ENCODE assay signal across 30 cellular contexts in the genomic region with DNA sequence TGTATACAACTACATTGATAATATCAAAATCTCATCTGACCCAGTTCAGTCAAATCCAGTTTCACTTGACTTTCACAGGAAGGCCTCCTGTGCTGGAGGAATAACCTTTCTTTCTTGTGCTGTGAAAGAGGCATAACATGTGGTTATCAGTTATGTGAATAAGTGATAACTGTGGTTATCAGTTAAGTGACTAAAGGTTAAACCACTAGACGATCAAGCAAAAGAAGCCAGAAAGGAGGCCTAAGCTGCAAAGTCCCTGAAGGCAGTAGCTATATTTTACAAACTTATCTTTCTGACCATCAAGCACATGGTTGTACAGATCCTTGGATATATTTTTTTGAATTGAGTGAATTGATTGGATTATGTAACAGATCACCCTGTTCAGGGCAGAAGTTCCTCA.
"Had no signal": no experiment of that assay in that cellular context is flagged by ENCODE, and none has a peak within 500 bp of the region (broad histone marks: within the 10 kb centered on the region; RNA-seq: fewer than 3 reads in every experiment).

No MANE protein-coding gene starts in this region.

- H3K27ac ChIP-seq: adrenal gland, body of pancreas, colonic mucosa had no signal

- H3K4me3 Mint-ChIP-seq: activated CD4-positive, alpha-beta memory T cell treated with anti-CD3 and anti-CD28 coated beads for 36 hours; activated CD4-positive, alpha-beta T cell treated with anti-CD3 and anti-CD28 coated beads for 36 hours; activated CD4-positive, alpha-beta T cell treated with anti-CD3 and anti-CD28 coated beads, Interleukin-2, amount 10 ng/mL, durations not matched to agents 24 days and 14 days; activated CD8-positive, alpha-beta memory T cell treated with anti-CD3 and anti-CD28 coated beads, Interleukin-2, amount 10 ng/mL, durations not matched to agents 7 days and 5 days; activated CD8-positive, alpha-beta T cell treated with anti-CD3 and anti-CD28 coated beads, Interleukin-2, amount 10 ng/mL, durations not matched to agents 7 days and 5 days; activated naive CD4-positive, alpha-beta T cell treated with anti-CD3 and anti-CD28 coated beads for 36 hours; activated naive CD4-positive, alpha-beta T cell treated with anti-CD3 and anti-CD28 coated beads, Interleukin-2, amount 50 U/mL, for 24 hours; activated naive CD8-positive, alpha-beta T cell treated with anti-CD3 and anti-CD28 coated beads for 36 hours; activated naive CD8-positive, alpha-beta T cell treated with anti-CD3 and anti-CD28 coated beads, Interleukin-2, amount 50 U/mL, for 24 hours; activated T-helper 1 cell treated with anti-CD3 and anti-CD28 coated beads, Interleukin-12 subunit alpha, Interleukin-12 subunit beta, Interleukin-2, Interleukin-4 antibody, amounts not matched to agents 30 ng/mL and 10 ng/mL and 1 ng/mL, durations not matched to agents 14 hours and 24 hours and 36 hours had no signal

- H3K36me3 Mint-ChIP-seq: activated CD4-positive, alpha-beta memory T cell treated with anti-CD3 and anti-CD28 coated beads for 36 hours; activated CD8-positive, alpha-beta memory T cell treated with anti-CD3 and anti-CD28 coated beads, Interleukin-2, amount 10 ng/mL, durations not matched to agents 7 days and 5 days; activated naive CD4-positive, alpha-beta T cell treated with anti-CD3 and anti-CD28 coated beads, Interleukin-2, amount 50 U/mL, for 24 hours; activated naive CD8-positive, alpha-beta T cell treated with anti-CD3 and anti-CD28 coated beads for 36 hours had no signal

- H3K27ac Mint-ChIP-seq: activated CD4-positive, alpha-beta memory T cell treated with anti-CD3 and anti-CD28 coated beads for 36 hours; activated CD4-positive, alpha-beta T cell treated with anti-CD3 and anti-CD28 coated beads for 36 hours; activated CD4-positive, alpha-beta T cell treated with anti-CD3 and anti-CD28 coated beads, Interleukin-2, amount 10 ng/mL, durations not matched to agents 24 days and 14 days; activated CD8-positive, alpha-beta memory T cell treated with anti-CD3 and anti-CD28 coated beads, Interleukin-2, amount 10 ng/mL, durations not matched to agents 7 days and 5 days; activated CD8-positive, alpha-beta T cell treated with anti-CD3 and anti-CD28 coated beads, Interleukin-2, amount 10 ng/mL, durations not matched to agents 7 days and 5 days; activated naive CD4-positive, alpha-beta T cell treated with anti-CD3 and anti-CD28 coated beads for 36 hours; activated naive CD4-positive, alpha-beta T cell treated with anti-CD3 and anti-CD28 coated beads, Interleukin-2, amount 50 U/mL, for 24 hours; activated naive CD8-positive, alpha-beta T cell treated with anti-CD3 and anti-CD28 coated beads for 36 hours; activated naive CD8-positive, alpha-beta T cell treated with anti-CD3 and anti-CD28 coated beads, Interleukin-2, amount 50 U/mL, for 24 hours; activated T-helper 1 cell treated with anti-CD3 and anti-CD28 coated beads, Interleukin-12 subunit alpha, Interleukin-12 subunit beta, Interleukin-2, Interleukin-4 antibody, amounts not matched to agents 30 ng/mL and 10 ng/mL and 1 ng/mL, durations not matched to agents 14 hours and 24 hours and 36 hours; activated T-helper 2 cell treated with anti-CD3 and anti-CD28 coated beads, Interferon-gamma antibody, Interleukin-2, Interleukin-4, amounts not matched to agents 10 μg/mL and 5 μg/mL and 100 μg/mL, durations not matched to agents 14 hours and 24 hours and 36 hours had no signal

- H3K27me3 Mint-ChIP-seq: activated CD4-positive, alpha-beta memory T cell treated with anti-CD3 and anti-CD28 coated beads for 36 hours; activated CD4-positive, alpha-beta T cell treated with anti-CD3 and anti-CD28 coated beads for 36 hours; activated CD4-positive, alpha-beta T cell treated with anti-CD3 and anti-CD28 coated beads, Interleukin-2, amount 10 ng/mL, durations not matched to agents 24 days and 14 days; activated CD8-positive, alpha-beta memory T cell treated with anti-CD3 and anti-CD28 coated beads, Interleukin-2, amount 10 ng/mL, durations not matched to agents 7 days and 5 days; activated naive CD4-positive, alpha-beta T cell treated with anti-CD3 and anti-CD28 coated beads, Interleukin-2, amount 50 U/mL, for 24 hours; activated naive CD8-positive, alpha-beta T cell treated with anti-CD3 and anti-CD28 coated beads for 36 hours; activated naive CD8-positive, alpha-beta T cell treated with anti-CD3 and anti-CD28 coated beads, Interleukin-2, amount 50 U/mL, for 24 hours had no signal

- H3K9me3 ChIP-seq: adrenal gland, body of pancreas, colonic mucosa had no signal

- ATAC-seq: activated CD4-positive, alpha-beta T cell treated with anti-CD3 and anti-CD28 coated beads for 36 hours; activated CD8-positive, alpha-beta memory T cell treated with anti-CD3 and anti-CD28 coated beads, Interleukin-2, amount 10 ng/mL, durations not matched to agents 7 days and 5 days; activated CD8-positive, alpha-beta T cell treated with anti-CD3 and anti-CD28 coated beads, Interleukin-2, amount 10 ng/mL, durations not matched to agents 7 days and 5 days; activated naive CD8-positive, alpha-beta T cell treated with anti-CD3 and anti-CD28 coated beads, Interleukin-2, amount 50 U/mL, for 24 hours; body of pancreas; esophagus mucosa had no signal

- H3K4me1 ChIP-seq: body of pancreas, colonic mucosa had no signal

- H3K27me3 ChIP-seq: adrenal gland, body of pancreas, colonic mucosa had no signal

- FAIRE-seq: frontal cortex had no signal

- H3K4me3 ChIP-seq: adrenal gland, body of pancreas, colonic mucosa had no signal

- H3K9me3 Mint-ChIP-seq: activated CD4-positive, alpha-beta memory T cell treated with anti-CD3 and anti-CD28 coated beads for 36 hours; activated CD4-positive, alpha-beta T cell treated with anti-CD3 and anti-CD28 coated beads, Interleukin-2, amount 10 ng/mL, durations not matched to agents 24 days and 14 days; activated naive CD4-positive, alpha-beta T cell treated with anti-CD3 and anti-CD28 coated beads for 36 hours; activated naive CD4-positive, alpha-beta T cell treated with anti-CD3 and anti-CD28 coated beads, Interleukin-2, amount 50 U/mL, for 24 hours; activated naive CD8-positive, alpha-beta T cell treated with anti-CD3 and anti-CD28 coated beads for 36 hours; activated naive CD8-positive, alpha-beta T cell treated with anti-CD3 and anti-CD28 coated beads, Interleukin-2, amount 50 U/mL, for 24 hours; activated T-helper 1 cell treated with anti-CD3 and anti-CD28 coated beads, Interleukin-12 subunit alpha, Interleukin-12 subunit beta, Interleukin-2, Interleukin-4 antibody, amounts not matched to agents 30 ng/mL and 10 ng/mL and 1 ng/mL, durations not matched to agents 14 hours and 24 hours and 36 hours; activated T-helper 2 cell treated with anti-CD3 and anti-CD28 coated beads, Interferon-gamma antibody, Interleukin-2, Interleukin-4, amounts not matched to agents 10 μg/mL and 5 μg/mL and 100 μg/mL, durations not matched to agents 14 hours and 24 hours and 36 hours had no signal

- H3K36me3 ChIP-seq: adrenal gland, colonic mucosa had no signal

- H3K4me1 Mint-ChIP-seq: activated CD4-positive, alpha-beta T cell treated with anti-CD3 and anti-CD28 coated beads for 36 hours; activated CD4-positive, alpha-beta T cell treated with anti-CD3 and anti-CD28 coated beads, Interleukin-2, amount 10 ng/mL, durations not matched to agents 24 days and 14 days; activated CD8-positive, alpha-beta memory T cell treated with anti-CD3 and anti-CD28 coated beads, Interleukin-2, amount 10 ng/mL, durations not matched to agents 7 days and 5 days; activated naive CD4-positive, alpha-beta T cell treated with anti-CD3 and anti-CD28 coated beads, Interleukin-2, amount 50 U/mL, for 24 hours; activated naive CD8-positive, alpha-beta T cell treated with anti-CD3 and anti-CD28 coated beads for 36 hours; activated naive CD8-positive, alpha-beta T cell treated with anti-CD3 and anti-CD28 coated beads, Interleukin-2, amount 50 U/mL, for 24 hours had no signal

- DNase-seq: activated CD4-positive, alpha-beta memory T cell treated with anti-CD3 and anti-CD28 coated beads for 36 hours; activated CD4-positive, alpha-beta T cell treated with anti-CD3 and anti-CD28 coated beads for 36 hours; activated CD4-positive, alpha-beta T cell treated with anti-CD3 and anti-CD28 coated beads, Interleukin-2, amount 10 ng/mL, durations not matched to agents 24 days and 14 days; activated CD4-positive, CD25-positive, alpha-beta regulatory T cell; activated CD4-positive, CD25-positive, alpha-beta regulatory T cell treated with anti-CD3 and anti-CD28 coated beads, Interleukin-2, amount 50 U/mL, for 72 hours; activated CD8-positive, alpha-beta memory T cell treated with anti-CD3 and anti-CD28 coated beads, Interleukin-2, amount 10 ng/mL, durations not matched to agents 7 days and 5 days; activated CD8-positive, alpha-beta memory T cell treated with anti-CD3 and anti-CD28 coated beads, Interleukin-2, amount 50 U/mL, for 4 hours; activated CD8-positive, alpha-beta T cell treated with anti-CD3 and anti-CD28 coated beads, Interleukin-2, amount 10 ng/mL, durations not matched to agents 7 days and 5 days; activated effector memory CD4-positive, alpha-beta T cell treated with anti-CD3 and anti-CD28 coated beads, Interleukin-2, amount 50 U/mL, for 16 hours; activated naive CD4-positive, alpha-beta T cell treated with anti-CD3 and anti-CD28 coated beads for 36 hours; activated naive CD8-positive, alpha-beta T cell treated with anti-CD3 and anti-CD28 coated beads for 36 hours; activated naive CD8-positive, alpha-beta T cell treated with anti-CD3 and anti-CD28 coated beads, Interleukin-2, amount 50 U/mL, for 24 hours; activated T-cell treated with anti-CD3 and anti-CD28 coated beads, Interleukin-2, amount 50 U/mL, for 1 hour; activated T-cell treated with anti-CD3 and anti-CD28 coated beads, Interleukin-2, amount 50 U/mL, for 48 hours; adrenal gland; amygdala; aorta; body of pancreas; central memory CD4-positive, alpha-beta T cell; cerebellar nuclear complex; colonic mucosa; effector CD8-positive, alpha-beta T cell; foreskin fibroblast; head of caudate nucleus; T-helper 2 cell had no signal
